In the genomic region with DNA sequence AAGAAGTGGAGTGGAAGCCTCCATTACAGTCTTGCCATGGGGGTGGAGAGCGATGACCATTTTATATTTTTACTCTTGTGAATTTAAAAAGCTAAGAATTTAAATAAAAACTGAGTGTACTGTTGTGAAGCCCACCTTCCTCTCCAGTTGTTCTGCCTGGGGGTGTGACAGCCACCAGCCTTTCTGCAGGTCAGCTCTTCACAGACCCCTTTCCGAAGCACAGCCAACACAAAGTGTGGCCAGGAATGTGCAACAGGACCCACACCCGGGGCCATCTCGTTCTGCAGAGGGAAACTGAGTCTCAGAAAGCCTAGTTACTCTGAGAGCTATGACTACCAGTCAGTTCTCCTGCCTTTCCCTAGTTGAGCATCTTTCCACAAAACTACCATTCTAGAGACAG, we compare ENCODE assay signal across 9 cellular contexts. TPM values are rescaled to one million over a fixed set of nuclear protein-coding genes. Genes with fewer than 3 reads are reported as not detected.
DNase-seq lines count a peak whose midpoint lies in the region; ATAC-seq, FAIRE-seq and TF ChIP-seq lines count a peak whose summit lies in the region.
"Had no signal": no experiment of that assay in that cellular context is flagged by ENCODE, and none has a peak within 500 bp of the region (broad histone marks: within the 10 kb centered on the region; RNA-seq: fewer than 3 reads in every experiment).

No MANE protein-coding gene starts in this region.

- H3K27me3 ChIP-seq in astrocyte (ENCODE audit: insufficient read depth, low read length): no peaks in the 10 kb centered on the region

- H3K4me1 ChIP-seq in A549 (peaks cover 19% of the 10 kb centered on the region; the same call in 2 of the 3 replicates), HEK293 (ENCODE audit: control insufficient read depth, insufficient read depth, low read length) (peaks cover 2% of the 10 kb centered on the region; the same call in 1 of the 2 replicates), astrocyte (ENCODE audit: insufficient read depth, low read length) (peaks cover 16% of the 10 kb centered on the region)

- TF ChIP-seq CTCF in A549 (IDR thresholded peaks at IDR 0.05) (no peak), HEK293 (tag by site-specific recombination; IDR thresholded peaks at IDR 0.05) (no peak), astrocyte (IDR thresholded peaks at IDR 0.05; ENCODE audit: insufficient read depth, low read depth, low read length) (no peak), mesothelial cell of epicardium (IDR thresholded peaks at IDR 0.05; ENCODE audit: unreplicated experiment) (no peak)

- no peak for ATAC-seq in A549
- ATAC-seq in HG02973 (IDR thresholded peaks at IDR 0.05; ENCODE audit: unreplicated experiment): no peak
- ATAC-seq in GM18498 (IDR thresholded peaks at IDR 0.05; ENCODE audit: unreplicated experiment): no peak

- TF ChIP-seq RAD21 in A549 (conservative IDR thresholded peaks at IDR 0.05 in 1 of 2, IDR thresholded peaks at IDR 0.05 in 1 of 2): no peak

- no peak for TF ChIP-seq POLR2A in A549 (IDR thresholded peaks at IDR 0.05; ENCODE audit: low read length)

- FAIRE-seq in A549 (lab: Jason Lieb, UNC) (no peak), astrocyte (lab: Jason Lieb, UNC) (no peak)

- H3K36me3 Mint-ChIP-seq in astrocyte (ENCODE audit: low read depth, unreplicated experiment): peaks cover 8% of the 10 kb centered on the region
- peaks cover 21% of the 10 kb centered on the region for H3K36me3 Mint-ChIP-seq in mesothelial cell of epicardium

- peaks cover 50% of the 10 kb centered on the region for H4K20me1 ChIP-seq in astrocyte (ENCODE audit: insufficient read depth, low read length)

- peaks cover 11% of the 10 kb centered on the region for H3K27me3 Mint-ChIP-seq in astrocyte (ENCODE audit: low read depth, unreplicated experiment)
- peaks cover 4% of the 10 kb centered on the region for H3K27me3 Mint-ChIP-seq in mesothelial cell of epicardium (ENCODE audit: low read depth)

- WGBS in A549 (ENCODE audit: missing lambda C conversion rate): 57% methylated on average over 4 of the region's 4 CpGs

- H3K4me3 ChIP-seq in A549: peak overlapping the region; percentile 83
- peak overlapping the region; percentile 18 for H3K4me3 ChIP-seq in HEK293 (ENCODE audit: low read depth, low read length)
- peak overlapping the region; percentile 72 for H3K4me3 ChIP-seq in astrocyte (ENCODE audit: insufficient read depth, low read depth, low read length)

- no peak for TF ChIP-seq EP300 in A549 (IDR thresholded peaks at IDR 0.05)

- H3K79me2 ChIP-seq in astrocyte (ENCODE audit: insufficient read depth, low read length): peaks cover 42% of the 10 kb centered on the region

- H3K9me3 ChIP-seq in A549 (no peaks in the 10 kb centered on the region), HEK293 (ENCODE audit: control insufficient read depth, insufficient read depth, low read depth, low read length) (no peaks in the 10 kb centered on the region), astrocyte (ENCODE audit: insufficient read depth, low read depth, low read length) (no peaks in the 10 kb centered on the region)

- H3K4me2 ChIP-seq in A549 (peak overlapping the region; percentile 90), astrocyte (ENCODE audit: low read length) (peak overlapping the region; percentile 99)

- H3K36me3 ChIP-seq in HEK293 (ENCODE audit: control insufficient read depth in 2 of 2, insufficient read depth in 1 of 2, low read length in 2 of 2) (peaks cover 0 to 48% of the 10 kb centered on the region in 2 experiments; a peak in 2 of 3 replicates), astrocyte (ENCODE audit: insufficient read depth, low read length) (peaks cover 19% of the 10 kb centered on the region)

- peak overlapping the region; percentile 87 for H3K9ac ChIP-seq in astrocyte (ENCODE audit: low read length)

- H3K9me3 Mint-ChIP-seq in astrocyte (ENCODE audit: unreplicated experiment): no peaks in the 10 kb centered on the region
- no peaks in the 10 kb centered on the region for H3K9me3 Mint-ChIP-seq in mesothelial cell of epicardium

- CTCF ChIA-PET in A549 (lab: Yijun Ruan, JAX) (interaction anchor here (0.7 to 6.3 kb wide), 5 partner anchors 9 to 584 kb away, joined by 3 to 36 read pairs (median 4); partner anchors contain the start of gene TADA2B), HEK293 (lab: Yijun Ruan, JAX) (interaction anchor here (0.5 to 6.3 kb wide), 8 partner anchors 15 to 712 kb away, joined by 3 to 69 read pairs (median 5); partner anchors contain the start of gene TADA2B)

- no peak overlapping the region for H3K27ac Mint-ChIP-seq in astrocyte (ENCODE audit: unreplicated experiment)
- no peak overlapping the region for H3K27ac Mint-ChIP-seq in mesothelial cell of epicardium

- POLR2A ChIA-PET in A549 (lab: Yijun Ruan, JAX) (no interaction called here), HEK293 (lab: Yijun Ruan, JAX) (interaction anchor here (0.8 to 2.3 kb wide), 4 partner anchors 11 to 166 kb away, joined by 3 to 8 read pairs (median 6); partner anchors contain the start of gene TADA2B)

- H2AFZ ChIP-seq in astrocyte (ENCODE audit: low read depth, low read length): no peak overlapping the region

- DNase-seq in A549 (ENCODE audit: low read depth in 1 of 2, low spot score in 1 of 2) (no peak), astrocyte (ENCODE audit: low read depth) (no peak), mesothelial cell of epicardium (ENCODE audit: low spot score in 2 of 2, unreplicated experiment in 2 of 2) (no peak), retina (no peak), DMS79 treated with DMSO at 0.1 percent for 48 hours (lab: John Stamatoyannopoulos, UW) (no peak)
- DNase-seq: NCI-H510A treated with DMSO at 0.1 percent for 48 hours had no signal

- H3K27ac ChIP-seq in A549 (peak overlapping the region; percentile 86 to 97; a peak in 4 of 6 replicates), HEK293 (ENCODE audit: extremely low read depth, low read depth, low read length) (no peak overlapping the region), astrocyte (ENCODE audit: low read depth, low read length) (no peak overlapping the region)

- H3K4me3 Mint-ChIP-seq in astrocyte (ENCODE audit: unreplicated experiment) (peak overlapping the region; percentile 94), mesothelial cell of epicardium (peak overlapping the region; percentile 88)

- peaks cover 3% of the 10 kb centered on the region for H3K4me1 Mint-ChIP-seq in astrocyte (ENCODE audit: low read depth, unreplicated experiment)
- peaks cover 27% of the 10 kb centered on the region for H3K4me1 Mint-ChIP-seq in mesothelial cell of epicardium

TF ChIP-seq in A549, 52 proteins besides CTCF, POLR2A, EP300 and RAD21:
- TF ChIP-seq RARB (CRISPR knock-in tag; IDR thresholded peaks at IDR 0.05) (no peak), POLR2AphosphoS2 (conservative IDR thresholded peaks at IDR 0.05; ENCODE audit: low read length) (no peak), KDM5A (IDR thresholded peaks at IDR 0.05) (no peak), HOXB5 (CRISPR knock-in tag; IDR thresholded peaks at IDR 0.05) (no peak), FOSL2 (IDR thresholded peaks at IDR 0.05) (no peak), FOSL2 (CRISPR knock-in tag; IDR thresholded peaks at IDR 0.05) (no peak), PHF8 (IDR thresholded peaks at IDR 0.05; ENCODE audit: borderline replicate concordance, low read depth) (no peak), ESRRA (IDR thresholded peaks at IDR 0.05; ENCODE audit: borderline replicate concordance, low read length) (no peak)

TF ChIP-seq in HEK293, 187 proteins besides CTCF, POLR2A, EP300 and RAD21:
- no peak for TF ChIP-seq ZNF16 (tag by site-specific recombination; IDR thresholded peaks at IDR 0.05; ENCODE audit: low read depth)
- TF ChIP-seq, protein P1, sequence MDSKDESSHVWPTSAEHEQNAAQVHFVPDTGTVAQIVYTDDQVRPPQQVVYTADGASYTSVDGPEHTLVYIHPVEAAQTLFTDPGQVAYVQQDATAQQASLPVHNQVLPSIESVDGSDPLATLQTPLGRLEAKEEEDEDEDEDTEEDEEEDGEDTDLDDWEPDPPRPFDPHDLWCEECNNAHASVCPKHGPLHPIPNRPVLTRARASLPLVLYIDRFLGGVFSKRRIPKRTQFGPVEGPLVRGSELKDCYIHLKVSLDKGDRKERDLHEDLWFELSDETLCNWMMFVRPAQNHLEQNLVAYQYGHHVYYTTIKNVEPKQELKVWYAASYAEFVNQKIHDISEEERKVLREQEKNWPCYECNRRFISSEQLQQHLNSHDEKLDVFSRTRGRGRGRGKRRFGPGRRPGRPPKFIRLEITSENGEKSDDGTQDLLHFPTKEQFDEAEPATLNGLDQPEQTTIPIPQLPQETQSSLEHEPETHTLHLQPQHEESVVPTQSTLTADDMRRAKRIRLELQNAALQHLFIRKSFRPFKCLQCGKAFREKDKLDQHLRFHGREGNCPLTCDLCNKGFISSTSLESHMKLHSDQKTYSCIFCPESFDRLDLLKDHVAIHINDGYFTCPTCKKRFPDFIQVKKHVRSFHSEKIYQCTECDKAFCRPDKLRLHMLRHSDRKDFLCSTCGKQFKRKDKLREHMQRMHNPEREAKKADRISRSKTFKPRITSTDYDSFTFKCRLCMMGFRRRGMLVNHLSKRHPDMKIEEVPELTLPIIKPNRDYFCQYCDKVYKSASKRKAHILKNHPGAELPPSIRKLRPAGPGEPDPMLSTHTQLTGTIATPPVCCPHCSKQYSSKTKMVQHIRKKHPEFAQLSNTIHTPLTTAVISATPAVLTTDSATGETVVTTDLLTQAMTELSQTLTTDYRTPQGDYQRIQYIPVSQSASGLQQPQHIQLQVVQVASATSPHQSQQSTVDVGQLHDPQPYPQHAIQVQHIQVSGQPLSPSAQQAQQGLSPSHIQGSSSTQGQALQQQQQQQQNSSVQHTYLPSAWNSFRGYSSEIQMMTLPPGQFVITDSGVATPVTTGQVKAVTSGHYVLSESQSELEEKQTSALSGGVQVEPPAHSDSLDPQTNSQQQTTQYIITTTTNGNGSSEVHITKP (tag by site-specific recombination; IDR thresholded peaks at IDR 0.05): peak; percentile 90
TF ChIP-seq in HEK293: peak in this region for 1.

RNA-seq across cellular contexts. Expression of gene GRPEL1, which starts 1.4 kb away (rescaled TPM):
- polyA plus RNA-seq in A549 (2011; rRNA removed) (50.9 and 72.0 TPM in 2 replicates), A549 (2017; fragmentation: RNase III; extraction: RNeasy Plus Mini Kit Qiagen cat#74134 plus additional on column Dnase treatment) (45.5 to 57.6 TPM (median 46.2 TPM) in 3 replicates)
- polyA plus RNA-seq in A549 (2012; cell fraction: cytosol; rRNA removed): 32.5 and 40.2 TPM in 2 replicates
- 14.1 and 17.2 TPM in 2 replicates for polyA plus RNA-seq in A549 (2012; cell fraction: nucleus; rRNA removed)
- polyA minus RNA-seq in A549 (2011; rRNA and poly(A)+ RNA removed): 21.4 and 24.1 TPM in 2 replicates
- total RNA-seq in astrocyte (48.3 and 55.8 TPM in 2 replicates), mesothelial cell of epicardium (15.5 to 17.9 TPM (median 17.3 TPM) in 3 replicates)

RNA-seq across cellular contexts. Expression of gene TADA2B, which starts 23.3 kb away (rescaled TPM):
- polyA plus RNA-seq in A549 (2011; rRNA removed) (6.0 and 6.7 TPM in 2 replicates), A549 (2017; fragmentation: RNase III; extraction: RNeasy Plus Mini Kit Qiagen cat#74134 plus additional on column Dnase treatment) (10.1 to 11.3 TPM (median 10.8 TPM) in 3 replicates)
- 6.1 and 7.6 TPM in 2 replicates for polyA plus RNA-seq in A549 (2012; cell fraction: cytosol; rRNA removed)
- 8.1 and 10.8 TPM in 2 replicates for polyA plus RNA-seq in A549 (2012; cell fraction: nucleus; rRNA removed)
- 5.1 and 6.1 TPM in 2 replicates for polyA minus RNA-seq in A549 (2011; rRNA and poly(A)+ RNA removed)
- total RNA-seq in astrocyte (18.0 and 19.8 TPM in 2 replicates), mesothelial cell of epicardium (16.5 to 19.0 TPM (median 17.4 TPM) in 3 replicates)

Comparison
In these comparisons a context has a peak if more than half of its experiments do, and no peak if none do; other contexts are left out.
1. H3K27ac ChIP-seq: peak in A549 (2 of 2); none in HEK293 (single experiment) and astrocyte (single experiment).
2. H3K4me3 ChIP-seq: peak in every context shown above with its lines; median percentile 83 in A549; 72 in astrocyte; 18 in HEK293.